11 cellular contexts compared by ENCODE assay signal in the genomic region with DNA sequence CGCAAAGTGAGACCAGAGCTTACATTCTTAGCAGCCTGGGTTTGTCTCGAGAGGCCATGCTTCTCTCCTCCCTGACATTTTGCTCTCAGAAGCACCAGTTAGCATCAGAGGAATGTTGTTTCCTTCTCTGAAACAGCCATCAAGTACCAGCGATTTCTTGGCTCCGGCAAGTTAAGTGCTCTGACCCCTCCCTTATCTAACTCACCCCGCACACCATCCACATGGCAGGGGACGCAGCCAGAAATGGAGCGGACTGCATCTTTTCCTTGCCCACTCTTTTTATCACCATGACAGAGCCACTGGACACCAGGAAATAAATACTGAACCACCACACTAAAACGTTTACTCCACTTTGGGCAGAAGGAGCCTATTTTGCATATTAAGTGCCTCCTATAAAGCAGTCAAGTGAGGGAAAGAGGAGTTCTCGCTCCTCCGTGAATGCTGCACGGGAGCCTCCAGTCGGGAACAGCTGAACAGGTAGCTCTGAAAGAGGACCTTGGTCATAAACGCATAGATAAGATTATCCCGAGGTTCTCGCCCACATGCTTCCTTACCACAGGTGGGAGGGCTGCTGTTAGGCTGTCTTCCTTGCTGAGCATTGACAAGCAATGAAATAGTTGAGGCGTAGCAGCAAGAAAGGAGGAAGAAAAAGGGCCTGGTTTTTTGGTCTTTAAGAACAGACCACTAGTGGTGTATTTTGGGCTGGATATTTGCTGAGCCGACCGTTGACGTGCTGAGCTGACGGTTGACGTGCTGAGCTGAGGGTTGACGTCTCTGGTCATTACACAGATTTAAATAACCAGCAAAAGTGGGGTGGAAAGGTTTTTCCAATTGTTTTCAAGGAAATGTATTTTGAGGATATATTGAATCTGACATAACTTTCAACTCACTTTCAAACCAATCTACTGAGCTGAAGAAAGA.
DNase-seq lines count a peak whose midpoint lies in the region; ATAC-seq, FAIRE-seq and TF ChIP-seq lines count a peak whose summit lies in the region.
"Had no signal": no experiment of that assay in that cellular context is flagged by ENCODE, and none has a peak within 500 bp of the region (broad histone marks: within the 10 kb centered on the region; RNA-seq: fewer than 3 reads in every experiment).

No MANE protein-coding gene starts in this region.

- H3K4me2 ChIP-seq in GM23248 (ENCODE audit: unreplicated experiment), result no peak overlapping the region

- ATAC-seq in gastrocnemius medialis, result no peak
- no peak for ATAC-seq in HG02798 (IDR thresholded peaks at IDR 0.05; ENCODE audit: poor library complexity, unreplicated experiment)
- no peak for ATAC-seq in GM21786 (IDR thresholded peaks at IDR 0.05; ENCODE audit: unreplicated experiment)
- ATAC-seq in HG03095 (IDR thresholded peaks at IDR 0.05; ENCODE audit: unreplicated experiment), result no peak
- ATAC-seq: stimulated activated memory B cell treated with anti-CD40 and anti-IgM and Interleukin-4, amounts not matched to agents 10 μg/mL and 1 μg/mL and 100 μg/mL, for 72 hours had no signal

- H3K27me3 ChIP-seq in GM23248 (replicated peaks; ENCODE audit: insufficient read depth), result no peaks in the 10 kb centered on the region
- no peaks in the 10 kb centered on the region for H3K27me3 ChIP-seq in bronchial epithelial cell (ENCODE audit: control insufficient read depth, insufficient read depth, low read length)
- no peaks in the 10 kb centered on the region for H3K27me3 ChIP-seq in gastrocnemius medialis

- H3K4me3 ChIP-seq in GM23248 (0 out of 2 replicates have a peak overlapping the region, but pooled peaks have one; percentile 57), bronchial epithelial cell (ENCODE audit: low read depth, low read length) (peak overlapping the region; percentile 42), gastrocnemius medialis (peak overlapping the region; percentile 62 to 84 (median 74)), lower leg skin (ENCODE audit: low read depth, poor library complexity, severe bottlenecking) (no peak overlapping the region)

- 86 to 89% methylated on average over 22 of the region's 22 CpGs for WGBS in GM23248 (ENCODE audit: low coverage in 1 of 2, low lambda C conversion rate in 2 of 2, missing lambda C conversion rate in 2 of 2), 2 experiments
- WGBS in lower leg skin, 2 donors, result 84 to 86% methylated on average over 22 of the region's 22 CpGs

- DNase-seq in GM23248 (no peak), bronchial epithelial cell (ENCODE audit: low read depth) (no peak), immature natural killer cell (no peak), gastrocnemius medialis (no peak), lower leg skin (ENCODE audit: low spot score in 2 of 2) (no peak)
- DNase-seq: NCI-H2107 had no signal

- no peak overlapping the region for H2AFZ ChIP-seq in GM23248

- H3K9me3 ChIP-seq in GM23248 (ENCODE audit: low read depth) (no peaks in the 10 kb centered on the region), gastrocnemius medialis (no peaks in the 10 kb centered on the region)

- H3K9ac ChIP-seq in GM23248, result peak overlapping the region; percentile 75

- peaks cover 4 to 18% (median 7%) of the 10 kb centered on the region in 3 donors for H3K27me3 Mint-ChIP-seq in immature natural killer cell (ENCODE audit: low read depth in 3 of 3)

- intact Hi-C loops in gastrocnemius medialis (cut with DNase I; ENCODE audit: low total_unique reads), result loop anchor here (1.0 to 10.0 kb wide), 5 partner anchors 18 to 721 kb away; partner anchors contain the start of gene RBMS1
- intact Hi-C loops in lower leg skin (cut with DNase I; ENCODE audit: low total_unique reads), result no loop called here

- no peaks in the 10 kb centered on the region for H3K9me2 ChIP-seq in GM23248 (ENCODE audit: insufficient read depth)

- peaks cover 18 to 28% of the 10 kb centered on the region in 2 donors for H3K4me1 Mint-ChIP-seq in immature natural killer cell

- H3K79me2 ChIP-seq in GM23248 (ENCODE audit: insufficient read depth), result peaks cover 17% of the 10 kb centered on the region; the same call in 1 of the 2 replicates

- no peak for FAIRE-seq in bronchial epithelial cell (lab: Jason Lieb, UNC)
- FAIRE-seq: GM19239 had no signal

- peak overlapping the region; percentile 60 to 90 (median 76) for H3K27ac Mint-ChIP-seq in immature natural killer cell

- H3K27ac ChIP-seq in GM23248 (peak overlapping the region; percentile 81), gastrocnemius medialis (peak overlapping the region; percentile 93 to 99 (median 98))

- H3K9me3 Mint-ChIP-seq in immature natural killer cell, result no peaks in the 10 kb centered on the region
- H3K9me3 Mint-ChIP-seq: stimulated activated memory B cell treated with anti-CD40 and anti-IgM and Interleukin-4, amounts not matched to agents 10 μg/mL and 1 μg/mL and 100 μg/mL, for 72 hours had no signal

- no peaks in the 10 kb centered on the region for H4K20me1 ChIP-seq in GM23248 (ENCODE audit: insufficient read depth)

- H3K36me3 ChIP-seq in GM23248 (ENCODE audit: low read depth) (peaks cover 53% of the 10 kb centered on the region), bronchial epithelial cell (ENCODE audit: control insufficient read depth, insufficient read depth, low read length) (peaks cover 2% of the 10 kb centered on the region), gastrocnemius medialis (peaks cover 0 to 19% of the 10 kb centered on the region in 2 donors)

- peak overlapping the region in 1 of 5 donors; percentile 84 for H3K4me3 Mint-ChIP-seq in immature natural killer cell

- TF ChIP-seq POLR2A in gastrocnemius medialis (IDR thresholded peaks at IDR 0.05) (no peak), lower leg skin (IDR thresholded peaks at IDR 0.05) (no peak)

- in situ Hi-C loops in GM23248 (cut with MboI) (loop anchor here (25.0 kb wide), 1 partner anchor 159 kb away; no protein-coding TSS in a partner anchor), gastrocnemius medialis (cut with MboI; ENCODE audit: low sequenced_read_pairs in 4 of 4) (no loop called here)

- H3K4me1 ChIP-seq in GM23248 (ENCODE audit: insufficient read depth) (peaks cover 38% of the 10 kb centered on the region), gastrocnemius medialis (peaks cover 11 to 24% of the 10 kb centered on the region in 2 donors)

- H3F3A ChIP-seq in GM23248 (ENCODE audit: insufficient read depth), result peaks cover 89% of the 10 kb centered on the region

- peaks cover 10 to 36% (median 27%) of the 10 kb centered on the region in 3 donors for H3K36me3 Mint-ChIP-seq in immature natural killer cell

- TF ChIP-seq CTCF in bronchial epithelial cell (IDR thresholded peaks at IDR 0.05; ENCODE audit: insufficient read depth, low read length, severe bottlenecking) (no peak), gastrocnemius medialis (IDR thresholded peaks at IDR 0.05 in 4 of 5, conservative IDR thresholded peaks at IDR 0.05 in 1 of 5) (no peak), lower leg skin (IDR thresholded peaks at IDR 0.05) (no peak)
